In genomic region chr15:58419803-58420524, GRCh38 we compare ENCODE assay signal across 23 cellular contexts. TPM values are rescaled to one million over a fixed set of nuclear protein-coding genes. Genes with fewer than 3 reads are reported as not detected.
A peak's percentile ranks its signal among the peaks of the same experiment; 100 is the strongest.
DNase-seq lines count a peak whose midpoint lies in the region; ATAC-seq, FAIRE-seq and TF ChIP-seq lines count a peak whose summit lies in the region.
"Had no signal": no experiment of that assay in that cellular context is flagged by ENCODE, and none has a peak within 500 bp of the region (broad histone marks: within the 10 kb centered on the region; RNA-seq: fewer than 3 reads in every experiment).

No MANE protein-coding gene starts in this region.

- no peak for TF ChIP-seq CTCF in IMR-90 (conservative IDR thresholded peaks at IDR 0.05; ENCODE audit: low read depth, low read length)
- TF ChIP-seq CTCF in bronchial epithelial cell (IDR thresholded peaks at IDR 0.05; ENCODE audit: insufficient read depth, low read length, severe bottlenecking): no peak
- TF ChIP-seq CTCF in tibial artery (IDR thresholded peaks at IDR 0.05): no peak

- peaks cover 0 to 3% of the 10 kb centered on the region in 2 donors for H3K36me3 Mint-ChIP-seq in activated T-cell treated with anti-CD3 and anti-CD28 coated beads, Interleukin-2, amount 50 U/mL, for 72 hours (ENCODE audit: insufficient read depth in 2 of 2)
- H3K36me3 Mint-ChIP-seq in activated CD8-positive, alpha-beta memory T cell treated with anti-CD3 and anti-CD28 coated beads, Interleukin-2, amount 10 ng/mL, durations not matched to agents 7 days and 5 days: peaks cover 25% of the 10 kb centered on the region

- H3K36me3 ChIP-seq in IMR-90 (ENCODE audit: control insufficient read depth, insufficient read depth, low read length): no peaks in the 10 kb centered on the region
- H3K36me3 ChIP-seq in bronchial epithelial cell (ENCODE audit: control insufficient read depth, insufficient read depth, low read length): no peaks in the 10 kb centered on the region
- H3K36me3 ChIP-seq in tibial artery: no peaks in the 10 kb centered on the region
- H3K36me3 ChIP-seq: esophagus muscularis mucosa, gastrocnemius medialis, neutrophil, thyroid gland had no signal

- no peak for DNase-seq in activated T-cell treated with anti-CD3 and anti-CD28 coated beads, Interleukin-2, amount 50 U/mL, for 72 hours
- no peak for DNase-seq in activated T-cell treated with anti-CD3 and anti-CD28 coated beads, Interleukin-2, amount 50 U/mL, for 1 hour
- DNase-seq in IMR-90 (no peak), bronchial epithelial cell (ENCODE audit: low read depth) (no peak), urothelium cell line (ENCODE audit: low spot score) (no peak), tibial artery (no peak)
- no peak for DNase-seq in activated CD8-positive, alpha-beta memory T cell treated with anti-CD3 and anti-CD28 coated beads, Interleukin-2, amount 10 ng/mL, durations not matched to agents 7 days and 5 days
- DNase-seq: activated CD4-positive, alpha-beta T cell treated with anti-CD3 and anti-CD28 coated beads for 1 hour; gastrocnemius medialis; NCI-H1092 treated with DMSO at 0.1 percent for 48 hours; NCI-H2029 treated with DMSO at 0.1 percent for 48 hours; NCI-H82; Right ventricle myocardium superior; stimulated activated naive CD4-positive, alpha-beta T cell treated with Interleukin-2 at 50 U/mL for 16 hours; SW 1271; thyroid gland had no signal

- H3K23ac ChIP-seq in IMR-90 (ENCODE audit: low read depth, low read length): no peak overlapping the region

- no peak for TF ChIP-seq RAD21 in IMR-90 (IDR thresholded peaks at IDR 0.05; ENCODE audit: low read length)

- CTCF ChIA-PET in IMR-90 (lab: Yijun Ruan, JAX): no interaction called here
- CTCF ChIA-PET in activated CD8-positive, alpha-beta memory T cell treated with anti-CD3 and anti-CD28 coated beads, Interleukin-2, amount 10 ng/mL, durations not matched to agents 7 days and 5 days (lab: Charles Lee): interaction anchor here (1.1 kb wide), 1 partner anchor 83 kb away, joined by 3 read pairs; no protein-coding TSS in a partner anchor

- no peaks in the 10 kb centered on the region for H4K20me1 ChIP-seq in IMR-90 (ENCODE audit: insufficient read depth, low read length)

- H3K18ac ChIP-seq in IMR-90 (ENCODE audit: low read depth, low read length): no peak overlapping the region

- H2BK20ac ChIP-seq in IMR-90 (ENCODE audit: low read depth, low read length): no peak overlapping the region

- POLR2A ChIA-PET in IMR-90 (lab: Charles Lee; ENCODE audit: unreplicated experiment): no interaction called here

- peaks cover 49% of the 10 kb centered on the region for H3K4me1 Mint-ChIP-seq in activated T-cell treated with anti-CD3 and anti-CD28 coated beads, Interleukin-2, amount 50 U/mL, for 72 hours (ENCODE audit: low read depth)
- peaks cover 10% of the 10 kb centered on the region for H3K4me1 Mint-ChIP-seq in activated CD8-positive, alpha-beta memory T cell treated with anti-CD3 and anti-CD28 coated beads, Interleukin-2, amount 10 ng/mL, durations not matched to agents 7 days and 5 days

- no peak overlapping the region for H3K27ac ChIP-seq in IMR-90 (ENCODE audit: insufficient read depth, low read length)
- no peak overlapping the region for H3K27ac ChIP-seq in tibial artery
- H3K27ac ChIP-seq: coronary artery, esophagus muscularis mucosa, gastrocnemius medialis, neutrophil, thyroid gland had no signal

- H4K5ac ChIP-seq in IMR-90 (ENCODE audit: low read depth, low read length): no peak overlapping the region

- no peak for TF ChIP-seq POLR2A in IMR-90 (IDR thresholded peaks at IDR 0.05; ENCODE audit: low read depth, low read length)

- H2BK120ac ChIP-seq in IMR-90 (ENCODE audit: low read depth, low read length): peak overlapping the region; percentile 46

- H4K8ac ChIP-seq in IMR-90 (ENCODE audit: low read depth in 2 of 2, low read length in 2 of 2): no peak overlapping the region

- in situ Hi-C loops in IMR-90 (cut with MboI; ENCODE audit: low sequenced_read_pairs): no loop called here

- H3K4me3 Mint-ChIP-seq in activated T-cell treated with anti-CD3 and anti-CD28 coated beads, Interleukin-2, amount 50 U/mL, for 72 hours: no peak overlapping the region
- H3K4me3 Mint-ChIP-seq in activated CD8-positive, alpha-beta memory T cell treated with anti-CD3 and anti-CD28 coated beads, Interleukin-2, amount 10 ng/mL, durations not matched to agents 7 days and 5 days: no peak overlapping the region

- 100% methylated on average over 4 of the region's 11 CpGs; no CpG with 5 or more reads in 1 of the 2 experiments for WGBS in IMR-90 (ENCODE audit: extremely low coverage in 2 of 2, insufficient read length in 1 of 2), 2 experiments

- FAIRE-seq in bronchial epithelial cell (lab: Jason Lieb, UNC) (peak; percentile 64), urothelium cell line (lab: Jason Lieb, UNC) (peak; percentile 42)
- FAIRE-seq: TTC549 had no signal

- H2BK15ac ChIP-seq in IMR-90 (ENCODE audit: low read depth, low read length): peak overlapping the region; percentile 75; the same call in 2 of the 3 replicates

- no peak overlapping the region for H2AK9ac ChIP-seq in IMR-90 (replicated peaks; ENCODE audit: low read depth, low read length, poor library complexity)

- dilution Hi-C loops in IMR-90 (cut with HindIII; ENCODE audit: low sequenced_read_pairs, unreplicated experiment): no loop called here

- 0 out of 2 replicates have a peak, but pooled peaks cover 5% of the 10 kb centered on the region for H3K9me1 ChIP-seq in IMR-90 (ENCODE audit: insufficient read depth, low read length)

- no peak overlapping the region for H3K27ac Mint-ChIP-seq in activated T-cell treated with anti-CD3 and anti-CD28 coated beads, Interleukin-2, amount 50 U/mL, for 72 hours
- no peak overlapping the region for H3K27ac Mint-ChIP-seq in activated CD8-positive, alpha-beta memory T cell treated with anti-CD3 and anti-CD28 coated beads, Interleukin-2, amount 10 ng/mL, durations not matched to agents 7 days and 5 days

- H3K14ac ChIP-seq in IMR-90 (replicated peaks; ENCODE audit: low read depth, low read length): peak overlapping the region; percentile 57

- no peak overlapping the region for H2BK5ac ChIP-seq in IMR-90 (ENCODE audit: low read depth, low read length, poor library complexity, severe bottlenecking)

- H3K27me3 ChIP-seq in IMR-90 (ENCODE audit: control insufficient read depth, insufficient read depth, low read length) (no peaks in the 10 kb centered on the region), bronchial epithelial cell (ENCODE audit: control insufficient read depth, insufficient read depth, low read length) (no peaks in the 10 kb centered on the region), tibial artery (no peaks in the 10 kb centered on the region)
- H3K27me3 ChIP-seq: esophagus muscularis mucosa, gastrocnemius medialis, neutrophil, thyroid gland had no signal

- intact Hi-C loops in IMR-90 (cut with micrococcal nuclease) (no loop called here), tibial artery (cut with DNase I; ENCODE audit: low total_unique reads) (no loop called here)

- H3K9ac ChIP-seq in IMR-90 (ENCODE audit: low read depth, low read length): no peak overlapping the region

- H3K4ac ChIP-seq in IMR-90 (ENCODE audit: low read depth, low read length): peak overlapping the region; percentile 67; the same call in 1 of the 2 replicates

- no peaks in the 10 kb centered on the region for H3K9me3 ChIP-seq in IMR-90 (ENCODE audit: control insufficient read depth, insufficient read depth, low read length)
- H3K9me3 ChIP-seq in tibial artery: no peaks in the 10 kb centered on the region
- H3K9me3 ChIP-seq: esophagus muscularis mucosa, gastrocnemius medialis, neutrophil, thyroid gland had no signal

- H3K27me3 Mint-ChIP-seq in activated T-cell treated with anti-CD3 and anti-CD28 coated beads, Interleukin-2, amount 50 U/mL, for 72 hours (ENCODE audit: low read depth): no peaks in the 10 kb centered on the region
- H3K27me3 Mint-ChIP-seq in activated CD8-positive, alpha-beta memory T cell treated with anti-CD3 and anti-CD28 coated beads, Interleukin-2, amount 10 ng/mL, durations not matched to agents 7 days and 5 days: no peaks in the 10 kb centered on the region

- no peaks in the 10 kb centered on the region for H3K79me1 ChIP-seq in IMR-90 (ENCODE audit: low read depth in 1 of 2, low read length in 2 of 2)

- H3K9me3 Mint-ChIP-seq in activated T-cell treated with anti-CD3 and anti-CD28 coated beads, Interleukin-2, amount 50 U/mL, for 72 hours: peaks cover 0 to 1% of the 10 kb centered on the region in 2 donors
- peaks cover 3% of the 10 kb centered on the region for H3K9me3 Mint-ChIP-seq in activated CD8-positive, alpha-beta memory T cell treated with anti-CD3 and anti-CD28 coated beads, Interleukin-2, amount 10 ng/mL, durations not matched to agents 7 days and 5 days (ENCODE audit: low read depth)

- 0 out of 2 replicates have a peak overlapping the region, but pooled peaks have one; percentile 57 for H2AK5ac ChIP-seq in IMR-90 (ENCODE audit: low read depth, low read length)

- H4K91ac ChIP-seq in IMR-90 (ENCODE audit: insufficient read depth, low read depth, low read length): 0 out of 2 replicates have a peak overlapping the region, but pooled peaks have one; percentile 21

- no peak overlapping the region for H3K4me2 ChIP-seq in IMR-90 (ENCODE audit: low read depth, low read length)
- H3K4me2 ChIP-seq: smooth muscle cell had no signal

- H3K4me3 ChIP-seq in IMR-90 (ENCODE audit: insufficient read depth, low read depth, low read length): no peak overlapping the region
- no peak overlapping the region for H3K4me3 ChIP-seq in bronchial epithelial cell (ENCODE audit: low read depth, low read length)
- H3K4me3 ChIP-seq in tibial artery: no peak overlapping the region
- H3K4me3 ChIP-seq: coronary artery, esophagus muscularis mucosa, gastrocnemius medialis, smooth muscle cell, thyroid gland had no signal

- H3K4me1 ChIP-seq in IMR-90 (ENCODE audit: control insufficient read depth, insufficient read depth, low read length): no peaks in the 10 kb centered on the region
- H3K4me1 ChIP-seq in tibial artery: no peaks in the 10 kb centered on the region
- H3K4me1 ChIP-seq: esophagus muscularis mucosa, gastrocnemius medialis, thyroid gland had no signal

- peak; percentile 25 to 36 for ATAC-seq in activated T-cell treated with anti-CD3 and anti-CD28 coated beads, Interleukin-2, amount 50 U/mL, for 72 hours (replicated peaks in 1 of 2)
- no peak for ATAC-seq in IMR-90 (ENCODE audit: low read depth)
- ATAC-seq in activated CD8-positive, alpha-beta memory T cell treated with anti-CD3 and anti-CD28 coated beads, Interleukin-2, amount 10 ng/mL, durations not matched to agents 7 days and 5 days: no peak
- no peak for ATAC-seq in HG02970 (IDR thresholded peaks at IDR 0.05; ENCODE audit: low FRiP score, unreplicated experiment)
- ATAC-seq: gastrocnemius medialis had no signal

- no peak overlapping the region for H3K56ac ChIP-seq in IMR-90 (ENCODE audit: extremely low read depth, insufficient read depth, low read length)

- H2AFZ ChIP-seq in IMR-90 (replicated peaks; ENCODE audit: low read length, poor library complexity): peak overlapping the region; percentile 52

- BruUV-seq in IMR-90 (replicated peaks; lab: Mats Ljungman, UMichigan): no TSS peak

RNA-seq across cellular contexts. Expression of gene LIPC, which starts 11.8 kb away (rescaled TPM):
- 1 to 10 TPM in 1 of 2 donors, under 1 TPM in 1; 0.93 to 2.2 TPM for total RNA-seq in activated T-cell treated with anti-CD3 and anti-CD28 coated beads, Interleukin-2, amount 50 U/mL, for 72 hours
- total RNA-seq in IMR-90 (2012; rRNA removed) (under 0.01 TPM in 1 of 2 replicates, not detected in the other), bronchial epithelial cell (0.26 TPM in 1 of 2 replicates, not detected in the other)
- 0.07 and 0.14 TPM in 2 replicates for polyA plus RNA-seq in IMR-90 (2012; rRNA removed)
- polyA plus RNA-seq in IMR-90 (2012; cell fraction: cytosol; rRNA removed): 0.05 and 0.19 TPM in 2 replicates
- polyA plus RNA-seq in IMR-90 (2012; cell fraction: nucleus; rRNA removed; ENCODE audit: low replicate concordance): 0.12 TPM in 1 of 2 replicates, not detected in the other
- total RNA-seq in activated CD8-positive, alpha-beta memory T cell treated with anti-CD3 and anti-CD28 coated beads, Interleukin-2, amount 10 ng/mL, durations not matched to agents 7 days and 5 days: 1 to 10 TPM; 5.3 to 9.0 TPM
- total RNA-seq: lung microvascular endothelial cell, smooth muscle cell had no signal
- polyA plus RNA-seq: smooth muscle cell had no signal

Comparison
In these comparisons a context has a peak if more than half of its experiments do, and no peak if none do; other contexts are left out.
1. ATAC-seq: peak in activated T-cell treated with anti-CD3 and anti-CD28 coated beads, Interleukin-2, amount 50 U/mL, for 72 hours (2 of 2); none in IMR-90 (single experiment), activated CD8-positive, alpha-beta memory T cell treated with anti-CD3 and anti-CD28 coated beads, Interleukin-2, amount 10 ng/mL, durations not matched to agents 7 days and 5 days (single experiment) and HG02970 (single experiment).